In genomic region chr6:52689857-52690256, GRCh38 we compare ENCODE assay signal across 7 cellular contexts.
"Had no signal": no experiment of that assay in that cellular context is flagged by ENCODE, and none has a peak within 500 bp of the region (broad histone marks: within the 10 kb centered on the region; RNA-seq: fewer than 3 reads in every experiment).

No MANE protein-coding gene starts in this region.

- H3K27me3 Mint-ChIP-seq: IgD-negative memory B cell had no signal

- H3K27ac ChIP-seq: GM23248 had no signal

- DNase-seq: GM23248, GOT3, H9, HCEC 1CT, Kasumi-1, KG1 had no signal

- H3K9ac ChIP-seq: GM23248 had no signal

- H3K4me3 Mint-ChIP-seq: H9, IgD-negative memory B cell had no signal

- H3K27ac Mint-ChIP-seq: H9, IgD-negative memory B cell had no signal

- H3K4me3 ChIP-seq: GM23248 had no signal

- H2AFZ ChIP-seq: GM23248 had no signal

- H3K4me1 Mint-ChIP-seq: H9 had no signal
